Comparison of ENCODE assay signal across 10 cellular contexts in the genomic region with DNA sequence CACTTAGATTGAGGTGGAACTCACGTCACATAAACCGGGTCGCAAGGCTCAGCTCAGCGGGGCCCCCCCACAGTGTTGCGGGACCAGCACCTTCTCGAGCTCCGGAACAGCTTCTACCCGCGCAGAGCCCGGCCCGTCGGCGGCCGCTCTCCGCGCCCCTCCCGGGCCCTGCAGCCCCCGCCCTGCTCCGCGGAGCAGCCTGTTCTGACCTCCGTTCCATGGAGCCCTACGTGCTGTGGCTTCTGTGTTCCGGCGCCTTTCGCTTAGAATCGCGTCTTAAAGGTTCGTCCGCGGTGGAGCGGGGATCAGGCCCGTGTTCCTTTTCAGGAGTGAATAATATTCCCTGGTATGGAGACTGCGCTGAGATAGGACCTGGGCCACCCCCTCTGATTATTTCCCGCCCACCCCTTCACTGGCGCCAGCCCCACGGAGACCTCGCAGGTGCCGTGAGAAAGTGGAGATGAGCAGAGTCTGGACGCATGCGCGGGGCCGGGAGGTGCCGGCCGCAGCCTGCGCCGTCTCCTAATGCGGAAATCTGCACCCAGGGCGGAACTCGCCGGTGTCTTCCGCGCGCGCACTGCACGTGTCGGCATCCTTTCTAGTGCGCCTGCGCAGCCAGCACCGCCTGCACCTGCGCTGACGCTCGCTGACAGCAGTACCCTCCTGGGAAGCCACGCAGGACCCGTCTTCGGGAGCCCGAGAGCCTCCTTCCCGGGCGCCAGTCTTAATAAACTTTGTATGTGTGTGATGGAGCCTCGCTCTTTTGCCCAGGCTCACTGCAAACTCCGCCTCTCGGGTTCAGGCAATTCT. TPM values are rescaled to one million over a fixed set of nuclear protein-coding genes. Genes with fewer than 3 reads are reported as not detected.
A peak's percentile ranks its signal among the peaks of the same experiment; 100 is the strongest.
DNase-seq lines count a peak whose midpoint lies in the region; ATAC-seq and TF ChIP-seq lines count a peak whose summit lies in the region.
"Had no signal": no experiment of that assay in that cellular context is flagged by ENCODE, and none has a peak within 500 bp of the region (broad histone marks: within the 10 kb centered on the region; RNA-seq: fewer than 3 reads in every experiment).

No MANE protein-coding gene starts in this region.

- no peak for ATAC-seq in left cardiac atrium
- ATAC-seq in naive thymus-derived CD8-positive, alpha-beta T cell = no peak

- TF ChIP-seq POLR2A in vagina (IDR thresholded peaks at IDR 0.05) = no peak

- intact Hi-C loops in left ventricle myocardium inferior (cut with micrococcal nuclease) = no loop called here
- intact Hi-C loops in left cardiac atrium (cut with DNase I) = no loop called here
- intact Hi-C loops in colonic mucosa (cut with DNase I) = no loop called here
- intact Hi-C loops in vagina (cut with DNase I) = no loop called here

- H3K27ac Mint-ChIP-seq in naive thymus-derived CD8-positive, alpha-beta T cell = peak overlapping the region in 7 of 10 donors; percentile 71 to 94 (median 88)

- TF ChIP-seq CTCF in left ventricle myocardium inferior (IDR thresholded peaks at IDR 0.05; ENCODE audit: borderline replicate concordance) = no peak
- TF ChIP-seq CTCF in colonic mucosa (IDR thresholded peaks at IDR 0.05) = no peak
- TF ChIP-seq CTCF in vagina (IDR thresholded peaks at IDR 0.05) = no peak

- POLR2A ChIA-PET in naive thymus-derived CD8-positive, alpha-beta T cell (lab: Charles Lee) = interaction anchor here (0.9 to 2.7 kb wide), 5 partner anchors 14 to 548 kb away, joined by 3 to 12 read pairs (median 6); partner anchors contain the start of genes ANKRD11 and ZNF778

- H3K4me3 Mint-ChIP-seq in naive thymus-derived CD8-positive, alpha-beta T cell = peak overlapping the region; percentile 69 to 92 (median 84)

- H3K4me1 ChIP-seq in left ventricle myocardium inferior (peaks cover 9% of the 10 kb centered on the region), colonic mucosa (peaks cover 3% of the 10 kb centered on the region), vagina (peaks cover 10% of the 10 kb centered on the region)

- H3K4me1 Mint-ChIP-seq in naive thymus-derived CD8-positive, alpha-beta T cell = peaks cover 0 to 24% (median 4%) of the 10 kb centered on the region in 4 donors

- DNase-seq in left ventricle myocardium inferior = no peak
- no peak for DNase-seq in left cardiac atrium
- no peak for DNase-seq in colonic mucosa
- DNase-seq in naive thymus-derived CD8-positive, alpha-beta T cell = peak in 3 of 10 donors; percentile 15 to 38 (median 18)
- no peak for DNase-seq in vagina (ENCODE audit: extremely low spot score in 2 of 2)
- no peak for DNase-seq in cerebellum (ENCODE audit: low spot score)
- DNase-seq in NCI-H1694 treated with DMSO at 0.1 percent for 48 hours (lab: John Stamatoyannopoulos, UW) = no peak
- no peak for DNase-seq in kidney glomerular epithelial cell (lab: John Stamatoyannopoulos, UW)
- DNase-seq: DMS153, WERI-Rb-1 had no signal

- H3K27me3 ChIP-seq in left ventricle myocardium inferior (ENCODE audit: low read depth) (peaks cover 13% of the 10 kb centered on the region), colonic mucosa (no peaks in the 10 kb centered on the region), vagina (no peaks in the 10 kb centered on the region)

- H3K9ac ChIP-seq in colonic mucosa (ENCODE audit: low read depth in 2 of 2, low read length in 2 of 2) = no peak overlapping the region

- peaks cover 0 to 8% (median 4%) of the 10 kb centered on the region in 3 donors for H3K36me3 Mint-ChIP-seq in naive thymus-derived CD8-positive, alpha-beta T cell

- H3K36me3 ChIP-seq in left ventricle myocardium inferior = no peaks in the 10 kb centered on the region
- no peaks in the 10 kb centered on the region for H3K36me3 ChIP-seq in colonic mucosa
- no peaks in the 10 kb centered on the region for H3K36me3 ChIP-seq in vagina
- H3K36me3 ChIP-seq: WERI-Rb-1 had no signal

- no peaks in the 10 kb centered on the region for H3K27me3 Mint-ChIP-seq in naive thymus-derived CD8-positive, alpha-beta T cell

- H3K4me3 ChIP-seq in left ventricle myocardium inferior (peak overlapping the region; percentile 70), colonic mucosa (peak overlapping the region; percentile 38), vagina (peak overlapping the region; percentile 47 to 55)

- no peak overlapping the region for H3K27ac ChIP-seq in left ventricle myocardium inferior (replicated peaks)
- H3K27ac ChIP-seq in colonic mucosa = no peak overlapping the region
- H3K27ac ChIP-seq in vagina = no peak overlapping the region
- H3K27ac ChIP-seq: WERI-Rb-1 had no signal

- H3K9me3 ChIP-seq in left ventricle myocardium inferior (replicated peaks) (peaks cover 19% of the 10 kb centered on the region), colonic mucosa (no peaks in the 10 kb centered on the region), vagina (no peaks in the 10 kb centered on the region)

- H3K9me3 Mint-ChIP-seq in naive thymus-derived CD8-positive, alpha-beta T cell = peaks cover 0 to 13% (median 6%) of the 10 kb centered on the region in 9 donors

RNA-seq across cellular contexts. Expression of gene ZNF778, which starts 30.9 kb away (rescaled TPM):
- total RNA-seq in left ventricle myocardium inferior (8.7 TPM), left cardiac atrium (1 to 10 TPM; 7.5 to 9.8 TPM), colonic mucosa (1 to 10 TPM; 3.9 to 6.4 TPM), vagina (6.6 TPM), cerebellum (18.1 TPM)
- 10 to 100 TPM in 1 of 2 experiments, 1 to 10 TPM in 1; 8.7 to 11.0 TPM for total RNA-seq in naive thymus-derived CD8-positive, alpha-beta T cell
- polyA plus RNA-seq in naive thymus-derived CD8-positive, alpha-beta T cell = 1 to 10 TPM; 2.0 to 5.5 (median 2.9) TPM

RNA-seq across cellular contexts. Expression of gene SLC22A31, which starts 48.1 kb away (rescaled TPM):
- total RNA-seq in left ventricle myocardium inferior (not detected), left cardiac atrium (under 1 TPM in 1 of 2 donors, not detected in 1; 0.27 TPM), colonic mucosa (1 to 10 TPM in 1 of 2 donors, not detected in 1; 1.3 TPM), vagina (not detected), cerebellum (0.91 TPM)
- total RNA-seq in naive thymus-derived CD8-positive, alpha-beta T cell = not detected
- polyA plus RNA-seq in naive thymus-derived CD8-positive, alpha-beta T cell = not detected
